Comparison of ENCODE assay signal across 8 cellular contexts in the genomic region with DNA sequence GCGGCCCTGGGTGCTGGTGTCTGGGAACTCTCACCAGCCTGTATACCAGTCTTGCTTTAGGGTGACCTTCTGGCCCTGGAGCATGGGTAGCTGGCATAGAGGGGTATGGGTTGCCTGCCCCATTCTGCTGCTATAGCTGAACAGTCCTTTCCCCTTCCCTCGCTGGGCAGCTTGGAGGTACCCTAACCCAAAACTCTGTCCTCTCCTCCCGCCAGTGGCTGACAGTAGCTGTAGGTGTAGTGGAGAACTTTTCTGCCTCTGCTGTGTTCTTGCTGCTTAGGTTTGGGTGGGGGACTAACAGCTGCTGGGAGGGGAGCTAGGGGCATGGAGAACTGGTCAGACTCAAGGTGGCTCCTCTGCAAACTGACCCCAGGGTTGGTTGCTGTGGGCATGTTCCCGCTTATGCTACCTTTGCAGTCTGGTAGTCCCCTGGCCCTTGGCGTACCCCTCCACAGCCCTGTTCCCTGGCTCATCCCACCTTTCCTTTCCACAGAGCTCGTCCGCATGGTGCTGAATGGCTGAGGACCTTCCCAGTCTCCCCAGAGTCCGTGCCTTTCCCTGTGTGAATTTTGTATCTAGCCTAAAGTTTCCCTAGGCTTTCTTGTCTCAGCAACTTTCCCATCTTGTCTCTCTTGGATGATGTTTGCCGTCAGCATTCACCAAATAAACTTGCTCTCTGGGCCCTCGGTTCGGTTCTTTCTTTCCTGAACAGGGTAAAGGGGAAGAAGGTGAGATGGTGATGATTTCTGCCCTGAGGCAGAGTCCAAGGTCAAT. TPM values are rescaled to one million over a fixed set of nuclear protein-coding genes. Genes with fewer than 3 reads are reported as not detected.
A peak's percentile ranks its signal among the peaks of the same experiment; 100 is the strongest.
DNase-seq lines count a peak whose midpoint lies in the region; ATAC-seq, FAIRE-seq and TF ChIP-seq lines count a peak whose summit lies in the region.

No MANE protein-coding gene starts in this region.

- H3K4me3 ChIP-seq in keratinocyte (ENCODE audit: control insufficient read depth in 2 of 3, extremely low read depth in 1 of 3, insufficient read depth in 2 of 3, low read depth in 1 of 3, low read length in 3 of 3): peak overlapping the region; percentile 84 to 98 (median 89)
- H3K4me3 ChIP-seq in subcutaneous abdominal adipose tissue (ENCODE audit: low read depth in 1 of 5, low read length in 5 of 5): peak overlapping the region; percentile 93 to 98 (median 97)

- H3K9ac ChIP-seq in keratinocyte (ENCODE audit: control insufficient read depth, extremely low read depth, insufficient read depth, low read length) (peak overlapping the region; percentile 99), subcutaneous abdominal adipose tissue (ENCODE audit: low read length in 5 of 5) (peak overlapping the region; percentile 93 to 99 (median 96))

- FAIRE-seq in keratinocyte (lab: Jason Lieb, UNC): no peak

- no peak overlapping the region for H2AFZ ChIP-seq in keratinocyte (ENCODE audit: control insufficient read depth, low read length)

- no peak for DNase-seq in T-helper 1 cell
- no peak for DNase-seq in activated naive CD8-positive, alpha-beta T cell treated with anti-CD3 and anti-CD28 coated beads for 36 hours
- DNase-seq in keratinocyte (ENCODE audit: low read depth, low spot score): no peak
- DNase-seq in pons (ENCODE audit: low spot score): no peak
- DNase-seq in NCI-H2196 treated with DMSO at 0.1 percent for 48 hours (lab: John Stamatoyannopoulos, UW; ENCODE audit: unreplicated experiment): no peak

- H3K4me1 ChIP-seq in keratinocyte (ENCODE audit: control insufficient read depth, extremely low read depth, insufficient read depth, low read length) (peaks cover 26% of the 10 kb centered on the region), subcutaneous abdominal adipose tissue (ENCODE audit: control insufficient read depth in 5 of 5, insufficient read depth in 5 of 5, low read length in 5 of 5) (peaks cover 18 to 54% (median 46%) of the 10 kb centered on the region in 5 donors)

- no peak for TF ChIP-seq CTCF in keratinocyte (optimal IDR thresholded peaks at IDR 0.05 in 1 of 3, IDR thresholded peaks at IDR 0.05 in 1 of 3, conservative IDR thresholded peaks at IDR 0.05 in 1 of 3; ENCODE audit: extremely low read depth in 1 of 3, insufficient read depth in 2 of 3, low read length in 3 of 3)

- no peaks in the 10 kb centered on the region for H3K9me3 ChIP-seq in keratinocyte (ENCODE audit: control insufficient read depth, low read depth, low read length)
- no peaks in the 10 kb centered on the region for H3K9me3 ChIP-seq in subcutaneous abdominal adipose tissue (ENCODE audit: control insufficient read depth in 5 of 5, low read length in 5 of 5)

- H3K4me3 Mint-ChIP-seq in T-helper 1 cell treated with Interleukin-12 subunit alpha and Interleukin-12 subunit beta and Interleukin-4 antibody, amounts not matched to agents 30 μg/mL and 1 μg/mL, for 36 hours: peak overlapping the region; percentile 99
- H3K4me3 Mint-ChIP-seq in activated naive CD8-positive, alpha-beta T cell treated with anti-CD3 and anti-CD28 coated beads for 36 hours: peak overlapping the region; percentile 95

- H4K20me1 ChIP-seq in keratinocyte (ENCODE audit: control insufficient read depth, extremely low read depth, insufficient read depth, low read length): peaks cover 21% of the 10 kb centered on the region

- peaks cover 35% of the 10 kb centered on the region for H3K4me1 Mint-ChIP-seq in T-helper 1 cell treated with Interleukin-12 subunit alpha and Interleukin-12 subunit beta and Interleukin-4 antibody, amounts not matched to agents 30 μg/mL and 1 μg/mL, for 36 hours (ENCODE audit: low read depth)
- H3K4me1 Mint-ChIP-seq in activated naive CD8-positive, alpha-beta T cell treated with anti-CD3 and anti-CD28 coated beads for 36 hours: peaks cover 37% of the 10 kb centered on the region

- dilution Hi-C loops in keratinocyte (cut with MboI; ENCODE audit: extremely low pct_ligation_motif_present, low sequenced_read_pairs): no loop called here

- peak overlapping the region; percentile 95 for H3K4me2 ChIP-seq in keratinocyte (ENCODE audit: control insufficient read depth, extremely low read depth, insufficient read depth, low read depth, low read length)

- no peaks in the 10 kb centered on the region for H3K9me1 ChIP-seq in keratinocyte (ENCODE audit: control insufficient read depth, extremely low read depth, insufficient read depth, low read length)

- H3K27ac ChIP-seq in keratinocyte (ENCODE audit: control insufficient read depth, insufficient read depth, low read length) (peak overlapping the region; percentile 21), subcutaneous abdominal adipose tissue (ENCODE audit: low read depth, low read length) (peak overlapping the region; percentile 98)

- H3K36me3 ChIP-seq in keratinocyte (ENCODE audit: control insufficient read depth in 2 of 2, extremely low read depth in 1 of 2, insufficient read depth in 2 of 2, low read length in 2 of 2) (peaks cover 34 to 38% of the 10 kb centered on the region in 2 experiments), subcutaneous abdominal adipose tissue (ENCODE audit: control insufficient read depth in 5 of 5, insufficient read depth in 5 of 5, low read length in 5 of 5) (peaks cover 0 to 66% (median 63%) of the 10 kb centered on the region in 5 donors)

- H3K27me3 ChIP-seq in keratinocyte (ENCODE audit: control insufficient read depth, extremely low read depth, insufficient read depth, low read length) (no peaks in the 10 kb centered on the region), subcutaneous abdominal adipose tissue (ENCODE audit: control insufficient read depth in 5 of 5, insufficient read depth in 4 of 5, low read length in 5 of 5) (no peaks in the 10 kb centered on the region)

- H3K36me3 Mint-ChIP-seq in T-helper 1 cell treated with Interleukin-12 subunit alpha and Interleukin-12 subunit beta and Interleukin-4 antibody, amounts not matched to agents 30 μg/mL and 1 μg/mL, for 36 hours (ENCODE audit: low read depth): peaks cover 64% of the 10 kb centered on the region
- peaks cover 55% of the 10 kb centered on the region for H3K36me3 Mint-ChIP-seq in activated naive CD8-positive, alpha-beta T cell treated with anti-CD3 and anti-CD28 coated beads for 36 hours

- H3K9me3 Mint-ChIP-seq in T-helper 1 cell treated with Interleukin-12 subunit alpha and Interleukin-12 subunit beta and Interleukin-4 antibody, amounts not matched to agents 30 μg/mL and 1 μg/mL, for 36 hours: no peaks in the 10 kb centered on the region
- no peaks in the 10 kb centered on the region for H3K9me3 Mint-ChIP-seq in activated naive CD8-positive, alpha-beta T cell treated with anti-CD3 and anti-CD28 coated beads for 36 hours

- no peaks in the 10 kb centered on the region for H3K27me3 Mint-ChIP-seq in T-helper 1 cell treated with Interleukin-12 subunit alpha and Interleukin-12 subunit beta and Interleukin-4 antibody, amounts not matched to agents 30 μg/mL and 1 μg/mL, for 36 hours (ENCODE audit: low read depth)
- H3K27me3 Mint-ChIP-seq in activated naive CD8-positive, alpha-beta T cell treated with anti-CD3 and anti-CD28 coated beads for 36 hours: no peaks in the 10 kb centered on the region

- peaks cover 28% of the 10 kb centered on the region for H3K79me2 ChIP-seq in keratinocyte (ENCODE audit: control insufficient read depth, insufficient read depth, low read length)

- peak overlapping the region; percentile 99 for H3K27ac Mint-ChIP-seq in T-helper 1 cell treated with Interleukin-12 subunit alpha and Interleukin-12 subunit beta and Interleukin-4 antibody, amounts not matched to agents 30 μg/mL and 1 μg/mL, for 36 hours
- H3K27ac Mint-ChIP-seq in activated naive CD8-positive, alpha-beta T cell treated with anti-CD3 and anti-CD28 coated beads for 36 hours: peak overlapping the region; percentile 95

- no peak for ATAC-seq in GM21723 (IDR thresholded peaks at IDR 0.05; ENCODE audit: unreplicated experiment)

RNA-seq across cellular contexts. Expression of gene MYL6, which starts 2.9 kb away (rescaled TPM):
- total RNA-seq in activated naive CD8-positive, alpha-beta T cell treated with anti-CD3 and anti-CD28 coated beads for 36 hours: 100 to 1,000 TPM; 751 to 777 TPM
- polyA plus RNA-seq in keratinocyte: 3,666 to 4,542 TPM (median 4,521 TPM) in 3 replicates
- polyA plus RNA-seq in keratinocyte (2011; ENCODE audit: low read depth): 3,303 TPM
- 4,238 and 5,249 TPM in 2 replicates for polyA plus RNA-seq in keratinocyte (2011; cell fraction: cytosol; rRNA removed)
- 2,592 and 2,714 TPM in 2 replicates for polyA plus RNA-seq in keratinocyte (2011; cell fraction: nucleus; rRNA removed)
- polyA plus RNA-seq in keratinocyte (2012; ENCODE audit: low replicate concordance): 2,021 and 2,926 TPM in 2 replicates
- polyA minus RNA-seq in keratinocyte: 862 to 923 TPM (median 864 TPM) in 3 replicates
- 780 TPM for polyA minus RNA-seq in keratinocyte (2011; cell fraction: cytosol; rRNA and poly(A)+ RNA removed)
- polyA minus RNA-seq in keratinocyte (2011; cell fraction: nucleus; rRNA and poly(A)+ RNA removed): 337 and 450 TPM in 2 replicates

RNA-seq across cellular contexts. Expression of gene MYL6B, which starts 8.7 kb away (rescaled TPM):
- 10 to 100 TPM; 67.9 to 76.2 TPM for total RNA-seq in activated naive CD8-positive, alpha-beta T cell treated with anti-CD3 and anti-CD28 coated beads for 36 hours
- polyA plus RNA-seq in keratinocyte: 42.3 to 44.9 TPM (median 44.9 TPM) in 3 replicates
- polyA plus RNA-seq in keratinocyte (2011; ENCODE audit: low read depth): 13.2 TPM
- polyA plus RNA-seq in keratinocyte (2011; cell fraction: cytosol; rRNA removed): 27.5 and 46.7 TPM in 2 replicates
- polyA plus RNA-seq in keratinocyte (2011; cell fraction: nucleus; rRNA removed): 15.4 and 19.3 TPM in 2 replicates
- polyA plus RNA-seq in keratinocyte (2012; ENCODE audit: low replicate concordance): 10.7 and 62.3 TPM in 2 replicates
- polyA minus RNA-seq in keratinocyte: 15.8 to 39.8 TPM (median 21.1 TPM) in 3 replicates
- 25.9 TPM for polyA minus RNA-seq in keratinocyte (2011; cell fraction: cytosol; rRNA and poly(A)+ RNA removed)
- polyA minus RNA-seq in keratinocyte (2011; cell fraction: nucleus; rRNA and poly(A)+ RNA removed): 3.8 and 4.3 TPM in 2 replicates

RNA-seq across cellular contexts. Expression of gene SMARCC2, which starts 28.2 kb away (rescaled TPM):
- total RNA-seq in activated naive CD8-positive, alpha-beta T cell treated with anti-CD3 and anti-CD28 coated beads for 36 hours: 10 to 100 TPM; 78.5 to 92.6 TPM
- 23.3 to 37.6 TPM (median 32.5 TPM) in 3 replicates for polyA plus RNA-seq in keratinocyte
- 15.0 TPM for polyA plus RNA-seq in keratinocyte (2011; ENCODE audit: low read depth)
- polyA plus RNA-seq in keratinocyte (2011; cell fraction: cytosol; rRNA removed): 20.2 and 21.8 TPM in 2 replicates
- 81.6 and 83.5 TPM in 2 replicates for polyA plus RNA-seq in keratinocyte (2011; cell fraction: nucleus; rRNA removed)
- 15.7 and 30.9 TPM in 2 replicates for polyA plus RNA-seq in keratinocyte (2012; ENCODE audit: low replicate concordance)
- polyA minus RNA-seq in keratinocyte: 28.8 to 59.6 TPM (median 38.5 TPM) in 3 replicates
- polyA minus RNA-seq in keratinocyte (2011; cell fraction: cytosol; rRNA and poly(A)+ RNA removed): 33.2 TPM
- 59.7 and 65.7 TPM in 2 replicates for polyA minus RNA-seq in keratinocyte (2011; cell fraction: nucleus; rRNA and poly(A)+ RNA removed)

RNA-seq across cellular contexts. Expression of gene ESYT1, which starts 33.0 kb away (rescaled TPM):
- 100 to 1,000 TPM; 153 to 155 TPM for total RNA-seq in activated naive CD8-positive, alpha-beta T cell treated with anti-CD3 and anti-CD28 coated beads for 36 hours
- polyA plus RNA-seq in keratinocyte: 140 to 205 TPM (median 141 TPM) in 3 replicates
- 14.0 TPM for polyA plus RNA-seq in keratinocyte (2011; ENCODE audit: low read depth)
- polyA plus RNA-seq in keratinocyte (2011; cell fraction: cytosol; rRNA removed): 64.9 and 65.2 TPM in 2 replicates
- 375 and 378 TPM in 2 replicates for polyA plus RNA-seq in keratinocyte (2011; cell fraction: nucleus; rRNA removed)
- polyA plus RNA-seq in keratinocyte (2012; ENCODE audit: low replicate concordance): 47.7 and 113 TPM in 2 replicates
- polyA minus RNA-seq in keratinocyte: 263 to 371 TPM (median 328 TPM) in 3 replicates
- polyA minus RNA-seq in keratinocyte (2011; cell fraction: cytosol; rRNA and poly(A)+ RNA removed): 167 TPM
- polyA minus RNA-seq in keratinocyte (2011; cell fraction: nucleus; rRNA and poly(A)+ RNA removed): 386 and 463 TPM in 2 replicates

RNA-seq across cellular contexts. Expression of gene ZC3H10, which starts 43.0 kb away (rescaled TPM):
- 1 to 10 TPM; 6.9 to 7.2 TPM for total RNA-seq in activated naive CD8-positive, alpha-beta T cell treated with anti-CD3 and anti-CD28 coated beads for 36 hours
- 0.81 to 1.0 TPM (median 0.85 TPM) in 3 replicates for polyA plus RNA-seq in keratinocyte
- polyA plus RNA-seq in keratinocyte (2011; ENCODE audit: low read depth): 0.89 TPM
- 0.43 and 0.44 TPM in 2 replicates for polyA plus RNA-seq in keratinocyte (2011; cell fraction: cytosol; rRNA removed)
- 1.1 and 1.2 TPM in 2 replicates for polyA plus RNA-seq in keratinocyte (2011; cell fraction: nucleus; rRNA removed)
- 1.0 and 1.2 TPM in 2 replicates for polyA plus RNA-seq in keratinocyte (2012; ENCODE audit: low replicate concordance)
- 0.96 to 3.8 TPM (median 3.7 TPM) in 3 replicates for polyA minus RNA-seq in keratinocyte
- 0.58 TPM for polyA minus RNA-seq in keratinocyte (2011; cell fraction: cytosol; rRNA and poly(A)+ RNA removed)
- polyA minus RNA-seq in keratinocyte (2011; cell fraction: nucleus; rRNA and poly(A)+ RNA removed): 0.95 and 1.2 TPM in 2 replicates
